Comparison of ENCODE assay signal across 1 cellular context in the genomic region with DNA sequence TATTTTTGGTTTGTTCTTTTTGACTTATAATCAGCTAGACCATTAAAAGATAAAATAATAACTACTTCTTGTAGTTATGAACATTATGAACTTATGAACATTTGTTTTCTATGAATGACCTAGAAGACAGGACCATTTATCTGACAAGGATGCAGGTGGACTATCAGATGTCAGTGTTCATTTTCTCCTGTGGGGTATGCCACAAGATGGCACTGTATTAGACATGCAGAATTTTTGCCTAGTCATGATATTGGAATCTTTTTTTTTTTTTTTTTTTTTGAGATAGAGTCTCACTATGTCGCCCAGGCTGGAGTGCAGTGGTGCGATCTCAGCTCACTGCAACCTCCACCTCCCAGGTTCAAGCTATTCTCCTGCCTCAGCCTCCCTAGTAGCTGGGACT.
TF ChIP-seq lines count a peak whose summit lies in the region.

No MANE protein-coding gene starts in this region.

TF ChIP-seq in H1, 55 proteins besides CTCF, POLR2A, EP300 and RAD21:
- TF ChIP-seq MAFK (IDR thresholded peaks at IDR 0.05; ENCODE audit: low read depth, low read length) (0 out of 2 replicates have a peak, but pooled peaks have one; percentile 43), BACH1 (IDR thresholded peaks at IDR 0.05; ENCODE audit: low read length) (peak; percentile 72)
